20 cellular contexts compared by ENCODE assay signal in the genomic region with DNA sequence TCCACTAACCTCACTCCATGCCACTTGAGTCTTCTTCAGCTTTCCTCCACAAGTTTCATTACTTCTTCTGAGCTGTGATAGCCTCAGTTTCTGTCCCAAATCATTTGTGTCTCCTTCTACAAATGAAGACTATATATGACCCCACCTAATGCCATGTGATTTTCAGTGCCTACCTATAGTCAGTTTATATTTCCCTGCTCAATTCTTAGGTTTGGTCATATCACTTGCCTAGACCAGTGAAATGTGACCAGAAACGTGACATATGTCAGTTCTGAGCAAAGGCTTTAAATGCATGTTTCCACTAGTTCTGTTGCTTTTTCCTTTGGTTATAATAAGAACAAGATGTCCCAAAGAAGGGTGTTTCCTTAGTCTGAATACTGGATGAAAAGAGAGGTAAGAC. TPM values are rescaled to one million over a fixed set of nuclear protein-coding genes. Genes with fewer than 3 reads are reported as not detected.
DNase-seq lines count a peak whose midpoint lies in the region; ATAC-seq, FAIRE-seq and TF ChIP-seq lines count a peak whose summit lies in the region.
"Had no signal": no experiment of that assay in that cellular context is flagged by ENCODE, and none has a peak within 500 bp of the region (broad histone marks: within the 10 kb centered on the region; RNA-seq: fewer than 3 reads in every experiment).

No MANE protein-coding gene starts in this region.

- in situ Hi-C loops in gastrocnemius medialis (cut with MboI; ENCODE audit: low sequenced_read_pairs in 4 of 4): no loop called here

- intact Hi-C loops in gastrocnemius medialis (cut with DNase I; ENCODE audit: low total_unique reads): loop anchor here (2.0 kb wide), 1 partner anchor 18 kb away; no protein-coding TSS in a partner anchor

- DNase-seq in GM19239 (ENCODE audit: insufficient read length, low spot score): no peak
- no peak for DNase-seq in HL-60 (ENCODE audit: low read depth in 1 of 2, low spot score in 1 of 2)
- no peak for DNase-seq in glutamatergic neuron
- DNase-seq in gastrocnemius medialis: no peak
- DNase-seq in H7: no peak
- DNase-seq in NCI-H1436 treated with DMSO at 0.1 percent for 48 hours (lab: John Stamatoyannopoulos, UW): no peak
- DNase-seq: C1 segment of cervical spinal cord; Caco-2; CD4-positive, alpha-beta memory T cell; NCI-H1105; NCI-H146; NCI-H1930; NCI-H2107; NCI-H524; NCI-H748 treated with DMSO at 0.1 percent for 48 hours; PC-3; SK-N-SH; T-helper 17 cell had no signal

- ATAC-seq in GM18502 (IDR thresholded peaks at IDR 0.05; ENCODE audit: poor library complexity, unreplicated experiment) (peak; percentile 40), gastrocnemius medialis (no peak)
- ATAC-seq: PC-3, T-helper 17 cell had no signal

- H3K4me3 Mint-ChIP-seq in glutamatergic neuron (ENCODE audit: unreplicated experiment): no peak overlapping the region
- H3K4me3 Mint-ChIP-seq: CD4-positive, alpha-beta memory T cell; T-helper 17 cell had no signal

- no peaks in the 10 kb centered on the region for H3K9me3 Mint-ChIP-seq in glutamatergic neuron (ENCODE audit: unreplicated experiment)
- H3K9me3 Mint-ChIP-seq: CD4-positive, alpha-beta memory T cell had no signal

- H3K27me3 Mint-ChIP-seq in glutamatergic neuron (ENCODE audit: unreplicated experiment): peaks cover 4% of the 10 kb centered on the region
- H3K27me3 Mint-ChIP-seq: CD4-positive, alpha-beta memory T cell; T-helper 17 cell had no signal

- H3K4me1 Mint-ChIP-seq in glutamatergic neuron (ENCODE audit: low read depth, unreplicated experiment): peaks cover 26% of the 10 kb centered on the region

- no peaks in the 10 kb centered on the region for H3K27me3 ChIP-seq in HL-60 (ENCODE audit: insufficient read depth, poor library complexity, severe bottlenecking)
- no peaks in the 10 kb centered on the region for H3K27me3 ChIP-seq in gastrocnemius medialis
- no peaks in the 10 kb centered on the region for H3K27me3 ChIP-seq in H7 (ENCODE audit: control insufficient read depth, insufficient read depth, low read length)

- H3K4me1 ChIP-seq in gastrocnemius medialis: peaks cover 13 to 14% of the 10 kb centered on the region in 2 donors
- H3K4me1 ChIP-seq: Caco-2 had no signal

- H3K36me3 ChIP-seq in gastrocnemius medialis: no peaks in the 10 kb centered on the region
- H3K36me3 ChIP-seq in H7 (replicated peaks; ENCODE audit: control insufficient read depth, insufficient read depth, low read length): no peaks in the 10 kb centered on the region

- no peak for TF ChIP-seq POLR2A in gastrocnemius medialis (IDR thresholded peaks at IDR 0.05)

- H3K9me3 ChIP-seq in gastrocnemius medialis: no peaks in the 10 kb centered on the region
- H3K9me3 ChIP-seq: Caco-2, SK-N-SH had no signal

- H3K27ac ChIP-seq in HL-60 (replicated peaks) (peak overlapping the region; percentile 20; the same call in 1 of the 2 replicates), gastrocnemius medialis (no peak overlapping the region)

- no peak overlapping the region for H3K4me3 ChIP-seq in HL-60 (replicated peaks; ENCODE audit: insufficient read depth, low read length)
- no peak overlapping the region for H3K4me3 ChIP-seq in gastrocnemius medialis
- H3K4me3 ChIP-seq in H7 (ENCODE audit: insufficient read depth, low read depth, low read length): no peak overlapping the region

- FAIRE-seq in GM19239 (lab: Jason Lieb, UNC): peak; percentile 68
- FAIRE-seq: G401.6 had no signal

- TF ChIP-seq CTCF in HL-60 (IDR thresholded peaks at IDR 0.05; ENCODE audit: insufficient read depth, low read length) (no peak), glutamatergic neuron (IDR thresholded peaks at IDR 0.05; ENCODE audit: partially characterized antibody, unreplicated experiment) (no peak), gastrocnemius medialis (IDR thresholded peaks at IDR 0.05 in 4 of 5, conservative IDR thresholded peaks at IDR 0.05 in 1 of 5) (no peak)

- H3K27ac Mint-ChIP-seq in glutamatergic neuron (ENCODE audit: unreplicated experiment): peak overlapping the region; percentile 11
- H3K27ac Mint-ChIP-seq: CD4-positive, alpha-beta memory T cell; T-helper 17 cell had no signal

- no peaks in the 10 kb centered on the region for H3K36me3 Mint-ChIP-seq in glutamatergic neuron (ENCODE audit: unreplicated experiment)

RNA-seq across cellular contexts. Expression of gene REEP3, which starts 24.6 kb away (rescaled TPM):
- total RNA-seq in glutamatergic neuron (ENCODE audit: unreplicated experiment) (47.1 TPM), gastrocnemius medialis (10 to 100 TPM; 22.8 to 36.7 (median 32.1) TPM)
- 16.1 and 24.5 TPM in 2 replicates for total RNA-seq in H7 (2014; rRNA removed; shearing (Covaris generic))

RNA-seq across cellular contexts. Expression of gene JMJD1C, which starts 30.8 kb away (rescaled TPM):
- total RNA-seq in glutamatergic neuron (ENCODE audit: unreplicated experiment) (110 TPM), gastrocnemius medialis (10 to 100 TPM; 22.5 to 74.1 (median 46.9) TPM)
- total RNA-seq in H7 (2014; rRNA removed; shearing (Covaris generic)): 108 and 180 TPM in 2 replicates
